Comparison of ENCODE assay signal across 8 cellular contexts in genomic region chr18:75660932-75661331, GRCh38.
"Had no signal": no experiment of that assay in that cellular context is flagged by ENCODE, and none has a peak within 500 bp of the region (broad histone marks: within the 10 kb centered on the region; RNA-seq: fewer than 3 reads in every experiment).

No MANE protein-coding gene starts in this region.

- H3K36me3 ChIP-seq: HAP-1 had no signal

- H3K4me1 ChIP-seq: HAP-1 had no signal

- H2AFZ ChIP-seq: GM23338 had no signal

- FAIRE-seq: HTR-8/SVneo, K562 had no signal

- DNase-seq: H7, IMR-90, KG1 had no signal

- H3K9me3 ChIP-seq: HAP-1 had no signal

- H3K4me3 ChIP-seq: GM23338, HAP-1, K562 had no signal

- H3K4me2 ChIP-seq: GM23338 had no signal

- ATAC-seq: GM23338, HCT116, K562 had no signal
